In genomic region chr6:145633981-145634627, GRCh38 we compare ENCODE assay signal across 8 cellular contexts.
A peak's percentile ranks its signal among the peaks of the same experiment; 100 is the strongest.
DNase-seq lines count a peak whose midpoint lies in the region; ATAC-seq and TF ChIP-seq lines count a peak whose summit lies in the region.

No MANE protein-coding gene starts in this region.

- TF ChIP-seq CTCF in sigmoid colon (IDR thresholded peaks at IDR 0.05): peak; percentile 25 to 76 (median 64)

- H3K4me1 ChIP-seq in right cardiac atrium (ENCODE audit: control insufficient read depth, insufficient read depth, low read length): no peaks in the 10 kb centered on the region
- H3K4me1 ChIP-seq in sigmoid colon: no peaks in the 10 kb centered on the region

- no peaks in the 10 kb centered on the region for H3K9me3 ChIP-seq in right cardiac atrium (ENCODE audit: control insufficient read depth, low read length)
- H3K9me3 ChIP-seq in sigmoid colon: no peaks in the 10 kb centered on the region

- peaks cover 0 to 4% (median 0%) of the 10 kb centered on the region in 4 donors for H3K36me3 ChIP-seq in sigmoid colon

- DNase-seq in DMS 273 (lab: John Stamatoyannopoulos, UW; ENCODE audit: unreplicated experiment) (peak; percentile 93), DMS 273 treated with DMSO at 0.1 percent for 48 hours (lab: John Stamatoyannopoulos, UW) (no peak), NCI-H1092 treated with DMSO at 0.1 percent for 48 hours (lab: John Stamatoyannopoulos, UW) (peak; percentile 68), T follicular helper cell (ENCODE audit: low read depth) (peak; percentile 63), amniotic epithelial cell (ENCODE audit: low read depth) (peak; percentile 67), right cardiac atrium (peak; percentile 85 to 92 (median 90)), sigmoid colon (peak; percentile 85)

- TF ChIP-seq EP300 in sigmoid colon (IDR thresholded peaks at IDR 0.05): no peak

- TF ChIP-seq POLR2A in sigmoid colon (IDR thresholded peaks at IDR 0.05): no peak

- peak; percentile 86 for ATAC-seq in HG02763 (IDR thresholded peaks at IDR 0.05; ENCODE audit: unreplicated experiment)
- ATAC-seq in right cardiac atrium: peak; percentile 86 to 90

- H3K4me3 ChIP-seq in right cardiac atrium (ENCODE audit: low read length) (no peak overlapping the region), sigmoid colon (no peak overlapping the region)

- 52% methylated on average over 11 of the region's 11 CpGs for WGBS in right cardiac atrium
- WGBS in sigmoid colon, 2 donors: 49 to 55% methylated on average over 11 of the region's 11 CpGs

- H3K27me3 ChIP-seq in right cardiac atrium (ENCODE audit: control insufficient read depth, insufficient read depth) (no peaks in the 10 kb centered on the region), sigmoid colon (no peaks in the 10 kb centered on the region)

- H3K27ac ChIP-seq in right cardiac atrium (ENCODE audit: low read length) (no peak overlapping the region), sigmoid colon (no peak overlapping the region)

- intact Hi-C loops in right cardiac atrium (cut with DNase I): no loop called here
- intact Hi-C loops in sigmoid colon (cut with DNase I): loop anchor here (5.0 kb wide), 1 partner anchor 1052 kb away; no protein-coding TSS in a partner anchor
